ENCODE assay signal across 8 cellular contexts in the genomic region with DNA sequence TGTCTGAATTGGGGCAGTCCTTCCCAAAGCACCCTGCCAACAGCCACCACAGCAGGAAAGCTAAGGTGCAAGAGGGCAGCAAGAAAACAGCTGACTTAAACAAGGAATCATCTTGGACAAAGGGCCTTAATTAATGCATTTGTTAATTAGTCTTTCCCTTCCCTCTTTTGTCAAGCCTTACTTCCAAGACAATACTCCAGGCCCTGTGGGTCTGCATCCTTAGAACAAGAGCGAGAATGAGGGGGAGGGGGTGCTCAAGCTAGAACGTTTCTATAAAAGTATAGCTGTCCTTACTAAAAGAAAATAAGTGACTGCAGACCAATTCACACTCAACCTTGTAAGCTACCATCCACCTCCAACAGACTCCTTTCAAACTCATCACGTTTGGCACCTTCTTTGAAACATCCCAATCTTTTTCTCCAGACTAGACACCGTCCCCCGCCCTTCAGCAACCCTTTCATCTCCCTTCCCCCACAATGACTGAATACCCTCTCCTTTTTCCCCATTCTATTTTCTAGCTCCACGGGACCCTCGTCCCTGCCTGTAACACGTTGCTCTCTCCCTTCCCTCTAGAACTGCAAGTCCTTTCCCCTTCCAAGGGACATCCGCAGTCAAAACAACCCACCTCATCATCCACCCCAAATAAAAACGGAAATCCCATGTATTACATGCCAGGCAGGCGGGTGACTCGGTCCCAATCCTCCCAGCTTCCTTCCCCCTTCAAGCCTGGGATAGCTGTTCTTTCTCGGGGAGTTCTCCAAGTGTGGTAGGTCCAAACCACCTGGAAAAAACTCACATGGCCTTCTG.
DNase-seq lines count a peak whose midpoint lies in the region; ATAC-seq and TF ChIP-seq lines count a peak whose summit lies in the region.

No MANE protein-coding gene starts in this region.

- intact Hi-C loops in activated T-helper 1 cell treated with anti-CD3 and anti-CD28 coated beads, Interleukin-12 subunit alpha, Interleukin-12 subunit beta, Interleukin-2, Interleukin-4 antibody, amounts not matched to agents 30 ng/mL and 10 ng/mL and 1 ng/mL, durations not matched to agents 14 hours and 24 hours and 36 hours (cut with micrococcal nuclease): loop anchor here (2.0 to 10.0 kb wide), 5 partner anchors 71 to 1419 kb away; a partner anchor contains a TSS

- no peak overlapping the region for H2AK5ac ChIP-seq in H9 (ENCODE audit: insufficient read length, low read length)

- H3K23me2 ChIP-seq in H9 (ENCODE audit: insufficient read length, low read depth, low read length, poor library complexity, severe bottlenecking): peaks cover 13% of the 10 kb centered on the region

- peaks cover 56 to 72% of the 10 kb centered on the region in 2 experiments for H3K4me1 Mint-ChIP-seq in H9
- peaks cover 53% of the 10 kb centered on the region for H3K4me1 Mint-ChIP-seq in activated T-helper 1 cell treated with anti-CD3 and anti-CD28 coated beads, Interleukin-12 subunit alpha, Interleukin-12 subunit beta, Interleukin-2, Interleukin-4 antibody, amounts not matched to agents 30 ng/mL and 10 ng/mL and 1 ng/mL, durations not matched to agents 14 hours and 24 hours and 36 hours (ENCODE audit: low read depth)
- H3K4me1 Mint-ChIP-seq in stimulated activated effector memory CD8-positive, alpha-beta T cell treated with anti-CD3 and anti-CD28 coated beads, Interleukin-12 subunit alpha, Interleukin-12 subunit beta, amount 100 ng/mL, for 72 hours: peaks cover 56% of the 10 kb centered on the region

- no peaks in the 10 kb centered on the region for H4K20me1 ChIP-seq in H9 (ENCODE audit: control insufficient read depth, insufficient read depth, insufficient read length)

- no peak overlapping the region for H4K8ac ChIP-seq in H9 (replicated peaks; ENCODE audit: insufficient read length, low read depth, low read length)

- no peak overlapping the region for H2BK15ac ChIP-seq in H9 (ENCODE audit: low read depth, low read length)

- peak overlapping the region; percentile 89 for H3K4me2 ChIP-seq in H9 (ENCODE audit: insufficient read depth, insufficient read length, low read length)

- H3K18ac ChIP-seq in H9 (ENCODE audit: insufficient read length, low read depth, low read length): no peak overlapping the region

- no peak overlapping the region for H2BK120ac ChIP-seq in H9 (ENCODE audit: low read depth, low read length, poor library complexity, severe bottlenecking)

- no peaks in the 10 kb centered on the region for H3K9me3 ChIP-seq in H9 (ENCODE audit: control insufficient read depth, low read depth, low read length)
- no peaks in the 10 kb centered on the region for H3K9me3 ChIP-seq in iPS-18a (ENCODE audit: control insufficient read depth, low read depth, low read length)

- peaks cover 0 to 13% (median 4%) of the 10 kb centered on the region in 3 experiments; a peak in 6 of 7 replicates for H3K36me3 Mint-ChIP-seq in H9 (ENCODE audit: insufficient read depth in 1 of 3, low read depth in 3 of 3)
- H3K36me3 Mint-ChIP-seq in activated T-helper 1 cell treated with anti-CD3 and anti-CD28 coated beads, Interleukin-12 subunit alpha, Interleukin-12 subunit beta, Interleukin-2, Interleukin-4 antibody, amounts not matched to agents 30 ng/mL and 10 ng/mL and 1 ng/mL, durations not matched to agents 14 hours and 24 hours and 36 hours (ENCODE audit: low read depth): peaks cover 8% of the 10 kb centered on the region
- H3K36me3 Mint-ChIP-seq in stimulated activated effector memory CD8-positive, alpha-beta T cell treated with anti-CD3 and anti-CD28 coated beads, Interleukin-12 subunit alpha, Interleukin-12 subunit beta, amount 100 ng/mL, for 72 hours: peaks cover 7% of the 10 kb centered on the region

- no peaks in the 10 kb centered on the region; a peak in 1 of 5 replicates for H3K9me3 Mint-ChIP-seq in H9
- no peaks in the 10 kb centered on the region for H3K9me3 Mint-ChIP-seq in activated T-helper 1 cell treated with anti-CD3 and anti-CD28 coated beads, Interleukin-12 subunit alpha, Interleukin-12 subunit beta, Interleukin-2, Interleukin-4 antibody, amounts not matched to agents 30 ng/mL and 10 ng/mL and 1 ng/mL, durations not matched to agents 14 hours and 24 hours and 36 hours
- no peaks in the 10 kb centered on the region for H3K9me3 Mint-ChIP-seq in stimulated activated effector memory CD8-positive, alpha-beta T cell treated with anti-CD3 and anti-CD28 coated beads, Interleukin-12 subunit alpha, Interleukin-12 subunit beta, amount 100 ng/mL, for 72 hours

- peak overlapping the region; percentile 16; the same call in 1 of the 2 replicates for H3K14ac ChIP-seq in H9 (ENCODE audit: insufficient read depth, low read length)

- no peaks in the 10 kb centered on the region for H3K79me1 ChIP-seq in H9 (ENCODE audit: insufficient read depth, low read depth, low read length, poor library complexity, severe bottlenecking)

- H2BK20ac ChIP-seq in H9 (ENCODE audit: low read depth, low read length, poor library complexity, severe bottlenecking): no peak overlapping the region

- H3K27ac Mint-ChIP-seq in H9: peak overlapping the region; percentile 94 to 98 (median 98)
- H3K27ac Mint-ChIP-seq in activated T-helper 1 cell treated with anti-CD3 and anti-CD28 coated beads, Interleukin-12 subunit alpha, Interleukin-12 subunit beta, Interleukin-2, Interleukin-4 antibody, amounts not matched to agents 30 ng/mL and 10 ng/mL and 1 ng/mL, durations not matched to agents 14 hours and 24 hours and 36 hours: peak overlapping the region; percentile 37
- peak overlapping the region; percentile 77 for H3K27ac Mint-ChIP-seq in stimulated activated effector memory CD8-positive, alpha-beta T cell treated with anti-CD3 and anti-CD28 coated beads, Interleukin-12 subunit alpha, Interleukin-12 subunit beta, amount 100 ng/mL, for 72 hours

- H3K79me2 ChIP-seq in ACC112 (ENCODE audit: control insufficient read depth, insufficient read depth, low read length, unreplicated experiment) (peaks cover 52% of the 10 kb centered on the region), H9 (ENCODE audit: insufficient read depth, low read length) (peaks cover 26% of the 10 kb centered on the region)

- no peak overlapping the region for H2AFZ ChIP-seq in ACC112 (ENCODE audit: low read length, unreplicated experiment)
- no peak overlapping the region for H2AFZ ChIP-seq in H9 (ENCODE audit: low read length)

- H4K5ac ChIP-seq in H9 (ENCODE audit: insufficient read length, low read depth, low read length): no peak overlapping the region

- TF ChIP-seq CTCF in H9 (conservative IDR thresholded peaks at IDR 0.05): no peak

- peak overlapping the region; percentile 36; the same call in 1 of the 2 replicates for H3K27ac ChIP-seq in ACC112 (ENCODE audit: low read depth, low read length)
- peak overlapping the region; percentile 55 for H3K27ac ChIP-seq in H9 (ENCODE audit: insufficient read length, low read depth, low read length)
- H3K27ac ChIP-seq in iPS-18a (ENCODE audit: low read length): peak overlapping the region; percentile 67

- no peak overlapping the region for H2BK12ac ChIP-seq in H9 (ENCODE audit: insufficient read length, low read depth, low read length)

- DNase-seq in H9: peak; percentile 35
- DNase-seq in activated T-helper 1 cell treated with anti-CD3 and anti-CD28 coated beads, Interleukin-12 subunit alpha, Interleukin-12 subunit beta, Interleukin-2, Interleukin-4 antibody, amounts not matched to agents 30 ng/mL and 10 ng/mL and 1 ng/mL, durations not matched to agents 14 hours and 24 hours and 36 hours (ENCODE audit: low spot score): no peak
- peak in 1 of 2 donors; percentile 54 for DNase-seq in stimulated activated effector memory CD8-positive, alpha-beta T cell treated with anti-CD3 and anti-CD28 coated beads, Interleukin-12 subunit alpha, Interleukin-12 subunit beta, amount 100 ng/mL, for 72 hours (ENCODE audit: low spot score in 2 of 2)
- no peak for DNase-seq in AG08396 (ENCODE audit: low spot score)
- no peak for DNase-seq in SKM-1 (lab: John Stamatoyannopoulos, UW; ENCODE audit: unreplicated experiment)

- H3K27me3 Mint-ChIP-seq in H9 (ENCODE audit: low read depth): no peaks in the 10 kb centered on the region
- H3K27me3 Mint-ChIP-seq in activated T-helper 1 cell treated with anti-CD3 and anti-CD28 coated beads, Interleukin-12 subunit alpha, Interleukin-12 subunit beta, Interleukin-2, Interleukin-4 antibody, amounts not matched to agents 30 ng/mL and 10 ng/mL and 1 ng/mL, durations not matched to agents 14 hours and 24 hours and 36 hours (ENCODE audit: insufficient read depth): no peaks in the 10 kb centered on the region

- no peak overlapping the region for H3T11ph ChIP-seq in H9 (ENCODE audit: low read length)

- H3K4me3 Mint-ChIP-seq in H9: peak overlapping the region; percentile 85 to 96
- H3K4me3 Mint-ChIP-seq in activated T-helper 1 cell treated with anti-CD3 and anti-CD28 coated beads, Interleukin-12 subunit alpha, Interleukin-12 subunit beta, Interleukin-2, Interleukin-4 antibody, amounts not matched to agents 30 ng/mL and 10 ng/mL and 1 ng/mL, durations not matched to agents 14 hours and 24 hours and 36 hours: peak overlapping the region; percentile 88
- H3K4me3 Mint-ChIP-seq in stimulated activated effector memory CD8-positive, alpha-beta T cell treated with anti-CD3 and anti-CD28 coated beads, Interleukin-12 subunit alpha, Interleukin-12 subunit beta, amount 100 ng/mL, for 72 hours: peak overlapping the region; percentile 86

- H3K36me3 ChIP-seq in ACC112 (ENCODE audit: insufficient read depth, low read length) (no peaks in the 10 kb centered on the region), iPS-18a (ENCODE audit: control insufficient read depth, low read depth, low read length) (peaks cover 3% of the 10 kb centered on the region)

- no peak overlapping the region for H3K56ac ChIP-seq in H9 (ENCODE audit: insufficient read length, low read depth, low read length)

- no peak overlapping the region for H3K4ac ChIP-seq in H9 (ENCODE audit: low read depth, low read length)

- H3K27me3 ChIP-seq in ACC112 (ENCODE audit: insufficient read depth, low read length) (no peaks in the 10 kb centered on the region), H9 (ENCODE audit: insufficient read depth, low read length) (no peaks in the 10 kb centered on the region), iPS-18a (ENCODE audit: control insufficient read depth, insufficient read depth, low read length) (no peaks in the 10 kb centered on the region)

- ATAC-seq in stimulated activated effector memory CD8-positive, alpha-beta T cell treated with anti-CD3 and anti-CD28 coated beads, Interleukin-12 subunit alpha, Interleukin-12 subunit beta, amount 100 ng/mL, for 72 hours: no peak
- no peak for ATAC-seq in HG03280 (IDR thresholded peaks at IDR 0.05; ENCODE audit: unreplicated experiment)

- no peak overlapping the region for H4K91ac ChIP-seq in H9 (ENCODE audit: insufficient read length, low read depth, low read length)

- H3K4me3 ChIP-seq in ACC112 (ENCODE audit: low read depth, low read length) (peak overlapping the region; percentile 100), iPS-18a (ENCODE audit: low read length) (peak overlapping the region; percentile 96)

- H3K4me1 ChIP-seq in ACC112 (ENCODE audit: control insufficient read depth, insufficient read depth, low read length, unreplicated experiment) (peaks cover 16% of the 10 kb centered on the region), H9 (ENCODE audit: insufficient read depth, low read length) (peaks cover 19% of the 10 kb centered on the region; the same call in 1 of the 2 replicates), iPS-18a (ENCODE audit: control insufficient read depth, low read depth, low read length) (peaks cover 46% of the 10 kb centered on the region)

- no peak overlapping the region for H2BK5ac ChIP-seq in H9 (ENCODE audit: insufficient read length, low read length)

- H3K23ac ChIP-seq in H9 (ENCODE audit: insufficient read length, low read depth, low read length): no peak overlapping the region

- no CpG with 5 or more reads among the region's 13 CpGs for WGBS in H9 (ENCODE audit: extremely low coverage, insufficient read length, low lambda C conversion rate)

- H3K9ac ChIP-seq in H9 (ENCODE audit: extremely low read depth, insufficient read length, low read length) (peak overlapping the region; percentile 78), iPS-18a (ENCODE audit: low read length) (peak overlapping the region; percentile 89)

Comparison
In these comparisons a context has a peak if more than half of its experiments do, and no peak if none do; other contexts are left out.
1. H3K27ac Mint-ChIP-seq: peak in every context shown above with its lines; median percentile 98 in H9; 77 in stimulated activated effector memory CD8-positive, alpha-beta T cell treated with anti-CD3 and anti-CD28 coated beads, Interleukin-12 subunit alpha, Interleukin-12 subunit beta, amount 100 ng/mL, for 72 hours; 37 in activated T-helper 1 cell treated with anti-CD3 and anti-CD28 coated beads, Interleukin-12 subunit alpha, Interleukin-12 subunit beta, Interleukin-2, Interleukin-4 antibody, amounts not matched to agents 30 ng/mL and 10 ng/mL and 1 ng/mL, durations not matched to agents 14 hours and 24 hours and 36 hours.